In genomic region chr6:72720464-72720863, GRCh38 we compare ENCODE assay signal across 33 cellular contexts.
A peak's percentile ranks its signal among the peaks of the same experiment; 100 is the strongest.
DNase-seq lines count a peak whose midpoint lies in the region; ATAC-seq and TF ChIP-seq lines count a peak whose summit lies in the region.
"Had no signal": no experiment of that assay in that cellular context is flagged by ENCODE, and none has a peak within 500 bp of the region (broad histone marks: within the 10 kb centered on the region; RNA-seq: fewer than 3 reads in every experiment).

No MANE protein-coding gene starts in this region.

- peak overlapping the region; percentile 37 for H3K4me2 ChIP-seq in skeletal muscle satellite cell (ENCODE audit: low read length)
- H3K4me2 ChIP-seq: KMS-11, PC-9 had no signal

- no peak overlapping the region for H3K4me3 ChIP-seq in epithelial cell of esophagus (ENCODE audit: low read length)
- no peak overlapping the region for H3K4me3 ChIP-seq in skeletal muscle satellite cell (ENCODE audit: low read length)
- H3K4me3 ChIP-seq: heart right ventricle, PC-9, suprapubic skin, upper lobe of left lung had no signal

- no peaks in the 10 kb centered on the region for H3K27me3 ChIP-seq in skeletal muscle satellite cell (ENCODE audit: control insufficient read depth, insufficient read depth, low read length)
- H3K27me3 ChIP-seq: heart right ventricle, suprapubic skin, upper lobe of left lung had no signal

- H3K9me3 ChIP-seq in skeletal muscle satellite cell (replicated peaks; ENCODE audit: low read length) = no peaks in the 10 kb centered on the region
- H3K9me3 ChIP-seq: heart right ventricle, suprapubic skin, upper lobe of left lung had no signal

- no peak for ATAC-seq in HG03025 (IDR thresholded peaks at IDR 0.05; ENCODE audit: low FRiP score, unreplicated experiment)
- ATAC-seq: activated CD4-positive, alpha-beta T cell treated with anti-CD3 and anti-CD28 coated beads for 36 hours; activated naive CD4-positive, alpha-beta T cell treated with anti-CD3 and anti-CD28 coated beads, Interleukin-2, amount 50 U/mL, for 72 hours; esophagus mucosa; heart right ventricle; naive thymus-derived CD4-positive, alpha-beta T cell; Right ventricle myocardium inferior; stimulated activated naive B cell treated with anti-CD40 and anti-IgM and Interleukin-4, amounts not matched to agents 10 μg/mL and 1 μg/mL and 100 μg/mL, for 72 hours had no signal

- TF ChIP-seq CTCF in epithelial cell of esophagus (IDR thresholded peaks at IDR 0.05; ENCODE audit: insufficient read depth, low read depth, low read length, missing control alignments) = no peak

- H3K9ac ChIP-seq in skeletal muscle satellite cell (ENCODE audit: low read depth, low read length) = no peak overlapping the region
- H3K9ac ChIP-seq: KMS-11 had no signal

- DNase-seq in ELR (ENCODE audit: low read depth) (peak; percentile 46), NCI-H226 (peak; percentile 61), epithelial cell of esophagus (ENCODE audit: low read depth) (peak; percentile 10), NOMO-1 (lab: John Stamatoyannopoulos, UW; ENCODE audit: unreplicated experiment in 2 of 2) (no peak), NCI-H2029 treated with DMSO at 0.1 percent for 48 hours (lab: John Stamatoyannopoulos, UW) (no peak)
- DNase-seq: activated CD4-positive, alpha-beta T cell treated with anti-CD3 and anti-CD28 coated beads for 36 hours; activated CD8-positive, alpha-beta memory T cell treated with anti-CD3 and anti-CD28 coated beads for 24 hours; activated T-cell treated with anti-CD3 and anti-CD28 coated beads for 4 hours; anterior cingulate cortex; caudate nucleus; cortex of kidney; DMS79; foreskin melanocyte; heart right ventricle; kidney glomerular epithelial cell; midbrain; naive thymus-derived CD4-positive, alpha-beta T cell; NCI-H1417; NCI-H2081; NCI-H2227 treated with DMSO at 0.1 percent for 48 hours; NCI-H526 treated with DMSO at 0.1 percent for 48 hours; NK-92 treated with Interleukin-12 subunit alpha and Interleukin-12 subunit beta, amount 100 ng/mL, for 24 hours; occipital lobe; PC-9; stimulated activated naive B cell treated with anti-CD40 and anti-IgM and Interleukin-4, amounts not matched to agents 10 μg/mL and 1 μg/mL and 100 μg/mL, for 72 hours; upper lobe of left lung had no signal

- peaks cover 18% of the 10 kb centered on the region for H3K4me1 ChIP-seq in skeletal muscle satellite cell (ENCODE audit: control insufficient read depth, insufficient read depth, low read length)
- H3K4me1 ChIP-seq: heart right ventricle, suprapubic skin, upper lobe of left lung had no signal

- no peaks in the 10 kb centered on the region for H3K36me3 ChIP-seq in skeletal muscle satellite cell (ENCODE audit: insufficient read depth, low read length)
- H3K36me3 ChIP-seq: heart right ventricle, suprapubic skin, upper lobe of left lung had no signal

Comparison
In these comparisons a context has a peak if more than half of its experiments do, and no peak if none do; other contexts are left out.
1. DNase-seq: peak in ELR (single experiment), NCI-H226 (single experiment) and epithelial cell of esophagus (single experiment); none in NOMO-1 (0 of 2) and NCI-H2029 treated with DMSO at 0.1 percent for 48 hours (single experiment).